Comparison of ENCODE assay signal across 30 cellular contexts in genomic region chr1:100306735-100307313, GRCh38. TPM values are rescaled to one million over a fixed set of nuclear protein-coding genes. Genes with fewer than 3 reads are reported as not detected.
A peak's percentile ranks its signal among the peaks of the same experiment; 100 is the strongest.
DNase-seq lines count a peak whose midpoint lies in the region; ATAC-seq and TF ChIP-seq lines count a peak whose summit lies in the region.
"Had no signal": no experiment of that assay in that cellular context is flagged by ENCODE, and none has a peak within 500 bp of the region (broad histone marks: within the 10 kb centered on the region; RNA-seq: fewer than 3 reads in every experiment).

No MANE protein-coding gene starts in this region.

- no peak for DNase-seq in activated CD4-positive, alpha-beta memory T cell treated with anti-CD3 and anti-CD28 coated beads, Interleukin-2, amount 10 ng/mL, durations not matched to agents 7 days and 5 days
- DNase-seq in activated CD4-positive, alpha-beta memory T cell treated with anti-CD3 and anti-CD28 coated beads for 36 hours, result no peak
- peak in 1 of 3 donors; percentile 42 for DNase-seq in CD4-positive, CD25-positive, alpha-beta regulatory T cell
- no peak for DNase-seq in WTC11 (ENCODE audit: low spot score)
- DNase-seq: activated B cell treated with CpG ODN at 0.5 μM for 24 hours; activated naive CD4-positive, alpha-beta T cell treated with Interleukin-2 at 50 U/mL for 16 hours; activated T-cell treated with anti-CD3 and anti-CD28 coated beads, Interleukin-2, amount 50 U/mL, for 48 hours; anterior cingulate cortex; DMS153; effector CD8-positive, alpha-beta T cell; hypothalamus; Kasumi-1; left colon; NCI-H146; NCI-H226; NCI-H69; nephron progenitor cell; SJCRH30; stimulated activated CD4-positive, alpha-beta T cell treated with anti-CD3 and anti-CD28 coated beads, Interleukin-4, amount 100 ng/mL, for 4 hours; substantia nigra; SW 1271 had no signal

- peaks cover 2% of the 10 kb centered on the region for H3K9me3 Mint-ChIP-seq in activated CD4-positive, alpha-beta memory T cell treated with anti-CD3 and anti-CD28 coated beads, Interleukin-2, amount 10 ng/mL, durations not matched to agents 7 days and 5 days
- peaks cover 11% of the 10 kb centered on the region for H3K9me3 Mint-ChIP-seq in activated CD4-positive, alpha-beta memory T cell treated with anti-CD3 and anti-CD28 coated beads for 36 hours
- H3K9me3 Mint-ChIP-seq in CD4-positive, CD25-positive, alpha-beta regulatory T cell, result peaks cover 0 to 6% (median 4%) of the 10 kb centered on the region in 7 donors
- H3K9me3 Mint-ChIP-seq in activated T-helper 17 cell treated with anti-CD3 and anti-CD28 coated beads, Interleukin-2, amount 50 U/mL, for 72 hours, result peaks cover 7% of the 10 kb centered on the region
- peaks cover 22% of the 10 kb centered on the region for H3K9me3 Mint-ChIP-seq in WTC11
- H3K9me3 Mint-ChIP-seq: type B pancreatic cell had no signal

- H3K9me3 ChIP-seq in CD4-positive, CD25-positive, alpha-beta regulatory T cell (ENCODE audit: control insufficient read depth in 2 of 2, low read length in 2 of 2), result peaks cover 0 to 11% of the 10 kb centered on the region in 2 experiments
- H3K9me3 ChIP-seq: breast epithelium had no signal

- no peak for TF ChIP-seq CTCF in WTC11 (IDR thresholded peaks at IDR 0.05)

- no peak overlapping the region for H3K4me3 Mint-ChIP-seq in activated CD4-positive, alpha-beta memory T cell treated with anti-CD3 and anti-CD28 coated beads, Interleukin-2, amount 10 ng/mL, durations not matched to agents 7 days and 5 days
- no peak overlapping the region for H3K4me3 Mint-ChIP-seq in activated CD4-positive, alpha-beta memory T cell treated with anti-CD3 and anti-CD28 coated beads for 36 hours
- H3K4me3 Mint-ChIP-seq in CD4-positive, CD25-positive, alpha-beta regulatory T cell, result no peak overlapping the region
- H3K4me3 Mint-ChIP-seq in activated T-helper 17 cell treated with anti-CD3 and anti-CD28 coated beads, Interleukin-2, amount 50 U/mL, for 72 hours, result peak overlapping the region; percentile 4
- H3K4me3 Mint-ChIP-seq in WTC11, result no peak overlapping the region
- H3K4me3 Mint-ChIP-seq: activated B cell treated with CpG ODN at 0.5 μM for 24 hours, B cell, nephron progenitor cell, type B pancreatic cell had no signal

- H3K4me1 Mint-ChIP-seq in activated CD4-positive, alpha-beta memory T cell treated with anti-CD3 and anti-CD28 coated beads, Interleukin-2, amount 10 ng/mL, durations not matched to agents 7 days and 5 days, result peaks cover 23% of the 10 kb centered on the region
- peaks cover 20% of the 10 kb centered on the region for H3K4me1 Mint-ChIP-seq in activated CD4-positive, alpha-beta memory T cell treated with anti-CD3 and anti-CD28 coated beads for 36 hours (ENCODE audit: low read depth)
- peaks cover 9 to 19% (median 13%) of the 10 kb centered on the region in 4 donors for H3K4me1 Mint-ChIP-seq in CD4-positive, CD25-positive, alpha-beta regulatory T cell
- H3K4me1 Mint-ChIP-seq in activated T-helper 17 cell treated with anti-CD3 and anti-CD28 coated beads, Interleukin-2, amount 50 U/mL, for 72 hours, result peaks cover 18% of the 10 kb centered on the region
- H3K4me1 Mint-ChIP-seq in WTC11, result peaks cover 14% of the 10 kb centered on the region
- H3K4me1 Mint-ChIP-seq: activated B cell treated with CpG ODN at 0.5 μM for 24 hours, B cell, nephron progenitor cell had no signal

- peak overlapping the region; percentile 54 for H3K4me3 ChIP-seq in CD4-positive, CD25-positive, alpha-beta regulatory T cell (ENCODE audit: low read depth, low read length)
- H3K4me3 ChIP-seq: breast epithelium, GM12878, SJCRH30 had no signal

- no peaks in the 10 kb centered on the region for H3K27me3 Mint-ChIP-seq in activated CD4-positive, alpha-beta memory T cell treated with anti-CD3 and anti-CD28 coated beads, Interleukin-2, amount 10 ng/mL, durations not matched to agents 7 days and 5 days
- no peaks in the 10 kb centered on the region for H3K27me3 Mint-ChIP-seq in activated CD4-positive, alpha-beta memory T cell treated with anti-CD3 and anti-CD28 coated beads for 36 hours
- H3K27me3 Mint-ChIP-seq in CD4-positive, CD25-positive, alpha-beta regulatory T cell, result no peaks in the 10 kb centered on the region
- H3K27me3 Mint-ChIP-seq in activated T-helper 17 cell treated with anti-CD3 and anti-CD28 coated beads, Interleukin-2, amount 50 U/mL, for 72 hours, result no peaks in the 10 kb centered on the region
- H3K27me3 Mint-ChIP-seq in WTC11 (ENCODE audit: low read depth), result no peaks in the 10 kb centered on the region; the same call in 1 of the 2 replicates
- H3K27me3 Mint-ChIP-seq: activated B cell treated with CpG ODN at 0.5 μM for 24 hours, B cell, type B pancreatic cell had no signal

- ATAC-seq in CD4-positive, CD25-positive, alpha-beta regulatory T cell (ENCODE audit: low read depth in 2 of 2), result peak; percentile 55 to 67
- ATAC-seq in HG03442 (IDR thresholded peaks at IDR 0.05; ENCODE audit: unreplicated experiment) (peak; percentile 41), GM18511 (IDR thresholded peaks at IDR 0.05; ENCODE audit: unreplicated experiment) (no peak), WTC11 (no peak), GM18505 (IDR thresholded peaks at IDR 0.05; ENCODE audit: unreplicated experiment) (no peak)
- ATAC-seq in activated T-helper 17 cell treated with anti-CD3 and anti-CD28 coated beads, Interleukin-2, amount 50 U/mL, for 72 hours (replicated peaks), result peak; percentile 88
- ATAC-seq: GM12878, HCT116, left colon had no signal

- peaks cover 8% of the 10 kb centered on the region for H3K4me1 ChIP-seq in CD4-positive, CD25-positive, alpha-beta regulatory T cell (ENCODE audit: control insufficient read depth, insufficient read depth, low read length, poor library complexity, severe bottlenecking)
- H3K4me1 ChIP-seq: breast epithelium, SJCRH30 had no signal

- no peaks in the 10 kb centered on the region for H3K27me3 ChIP-seq in CD4-positive, CD25-positive, alpha-beta regulatory T cell (ENCODE audit: control insufficient read depth, insufficient read depth, low read length)
- H3K27me3 ChIP-seq: breast epithelium, SJCRH30 had no signal

- no peaks in the 10 kb centered on the region for H3K36me3 Mint-ChIP-seq in activated CD4-positive, alpha-beta memory T cell treated with anti-CD3 and anti-CD28 coated beads, Interleukin-2, amount 10 ng/mL, durations not matched to agents 7 days and 5 days (ENCODE audit: low read depth)
- H3K36me3 Mint-ChIP-seq in activated CD4-positive, alpha-beta memory T cell treated with anti-CD3 and anti-CD28 coated beads for 36 hours, result peaks cover 7% of the 10 kb centered on the region
- peaks cover 5% of the 10 kb centered on the region for H3K36me3 Mint-ChIP-seq in CD4-positive, CD25-positive, alpha-beta regulatory T cell
- no peaks in the 10 kb centered on the region for H3K36me3 Mint-ChIP-seq in activated T-helper 17 cell treated with anti-CD3 and anti-CD28 coated beads, Interleukin-2, amount 50 U/mL, for 72 hours (ENCODE audit: low read depth)
- no peaks in the 10 kb centered on the region for H3K36me3 Mint-ChIP-seq in WTC11
- H3K36me3 Mint-ChIP-seq: type B pancreatic cell had no signal

- no peak for TF ChIP-seq POLR2A in GM18505 (IDR thresholded peaks at IDR 0.05; ENCODE audit: borderline replicate concordance, extremely low read depth, insufficient read depth, insufficient read length)

- H3K36me3 ChIP-seq in CD4-positive, CD25-positive, alpha-beta regulatory T cell (ENCODE audit: control insufficient read depth, insufficient read depth, low read length), result no peaks in the 10 kb centered on the region
- H3K36me3 ChIP-seq: breast epithelium, SJCRH30 had no signal

- POLR2A ChIA-PET in activated CD4-positive, alpha-beta memory T cell treated with anti-CD3 and anti-CD28 coated beads, Interleukin-2, amount 10 ng/mL, durations not matched to agents 7 days and 5 days (lab: Charles Lee), result interaction anchor here (1.4 kb wide), 1 partner anchor 173 kb away, joined by 4 read pairs; the partner anchor contains the start of genes SASS6 and TRMT13
- POLR2A ChIA-PET in activated CD4-positive, alpha-beta memory T cell treated with anti-CD3 and anti-CD28 coated beads for 36 hours (lab: Charles Lee), result interaction anchor here (0.6 kb wide), 1 partner anchor 57 kb away, joined by 3 read pairs; no protein-coding TSS in a partner anchor
- POLR2A ChIA-PET in WTC11 (lab: Charles Lee), result no interaction called here

- intact Hi-C loops in activated CD4-positive, alpha-beta memory T cell treated with anti-CD3 and anti-CD28 coated beads for 36 hours (cut with micrococcal nuclease), result loop anchor here (1.0 to 2.0 kb wide), 4 partner anchors 8 to 142 kb away; partner anchors contain the start of gene CDC14A

- CTCF ChIA-PET in activated CD4-positive, alpha-beta memory T cell treated with anti-CD3 and anti-CD28 coated beads, Interleukin-2, amount 10 ng/mL, durations not matched to agents 7 days and 5 days (lab: Charles Lee), result no interaction called here
- CTCF ChIA-PET in activated CD4-positive, alpha-beta memory T cell treated with anti-CD3 and anti-CD28 coated beads for 36 hours (lab: Charles Lee), result interaction anchor here (1.0 kb wide), 1 partner anchor 90 kb away, joined by 3 read pairs; no protein-coding TSS in a partner anchor
- CTCF ChIA-PET in WTC11 (lab: Charles Lee), result no interaction called here

- H3K27ac ChIP-seq in CD4-positive, CD25-positive, alpha-beta regulatory T cell (ENCODE audit: insufficient read depth, low read length, poor library complexity, severe bottlenecking), result no peak overlapping the region
- H3K27ac ChIP-seq: breast epithelium, SJCRH30 had no signal

- peak overlapping the region; percentile 5 for H3K27ac Mint-ChIP-seq in activated CD4-positive, alpha-beta memory T cell treated with anti-CD3 and anti-CD28 coated beads, Interleukin-2, amount 10 ng/mL, durations not matched to agents 7 days and 5 days
- H3K27ac Mint-ChIP-seq in activated CD4-positive, alpha-beta memory T cell treated with anti-CD3 and anti-CD28 coated beads for 36 hours, result no peak overlapping the region
- H3K27ac Mint-ChIP-seq in CD4-positive, CD25-positive, alpha-beta regulatory T cell, result peak overlapping the region; percentile 37 to 77 (median 40)
- H3K27ac Mint-ChIP-seq in activated T-helper 17 cell treated with anti-CD3 and anti-CD28 coated beads, Interleukin-2, amount 50 U/mL, for 72 hours, result peak overlapping the region; percentile 11
- no peak overlapping the region for H3K27ac Mint-ChIP-seq in WTC11
- H3K27ac Mint-ChIP-seq: activated B cell treated with CpG ODN at 0.5 μM for 24 hours, B cell, nephron progenitor cell, type B pancreatic cell had no signal

RNA-seq across cellular contexts. Expression of gene RTCA, which starts 40.8 kb away (rescaled TPM):
- 10 to 100 TPM; 67.5 to 68.2 TPM for total RNA-seq in activated CD4-positive, alpha-beta memory T cell treated with anti-CD3 and anti-CD28 coated beads, Interleukin-2, amount 10 ng/mL, durations not matched to agents 7 days and 5 days
- 10 to 100 TPM; 56.6 to 58.2 TPM for total RNA-seq in activated CD4-positive, alpha-beta memory T cell treated with anti-CD3 and anti-CD28 coated beads for 36 hours
- total RNA-seq in CD4-positive, CD25-positive, alpha-beta regulatory T cell, result 49.9 TPM
- 10 to 100 TPM; 25.9 to 37.5 (median 29.6) TPM for polyA plus RNA-seq in CD4-positive, CD25-positive, alpha-beta regulatory T cell
- 10 to 100 TPM; 48.3 to 57.7 TPM for total RNA-seq in activated T-helper 17 cell treated with anti-CD3 and anti-CD28 coated beads, Interleukin-2, amount 50 U/mL, for 72 hours
- 31.1 to 35.7 TPM (median 35.2 TPM) in 3 replicates for total RNA-seq in WTC11 (2021)

RNA-seq across cellular contexts. Expression of gene CDC14A, which starts 45.5 kb away (rescaled TPM):
- 10 to 100 TPM; 41.8 to 44.9 TPM for total RNA-seq in activated CD4-positive, alpha-beta memory T cell treated with anti-CD3 and anti-CD28 coated beads, Interleukin-2, amount 10 ng/mL, durations not matched to agents 7 days and 5 days
- total RNA-seq in activated CD4-positive, alpha-beta memory T cell treated with anti-CD3 and anti-CD28 coated beads for 36 hours, result 10 to 100 TPM; 18.9 to 20.2 TPM
- 155 TPM for total RNA-seq in CD4-positive, CD25-positive, alpha-beta regulatory T cell
- polyA plus RNA-seq in CD4-positive, CD25-positive, alpha-beta regulatory T cell, result 10 to 100 TPM; 33.8 to 40.2 (median 36.3) TPM
- total RNA-seq in activated T-helper 17 cell treated with anti-CD3 and anti-CD28 coated beads, Interleukin-2, amount 50 U/mL, for 72 hours, result 10 to 100 TPM; 21.0 to 31.0 TPM
- total RNA-seq in WTC11 (2021), result 8.7 to 11.1 TPM (median 10.3 TPM) in 3 replicates

RNA-seq across cellular contexts. Expression of gene DBT, which starts 57.2 kb away (rescaled TPM):
- 10 to 100 TPM; 12.1 to 12.9 TPM for total RNA-seq in activated CD4-positive, alpha-beta memory T cell treated with anti-CD3 and anti-CD28 coated beads, Interleukin-2, amount 10 ng/mL, durations not matched to agents 7 days and 5 days
- total RNA-seq in activated CD4-positive, alpha-beta memory T cell treated with anti-CD3 and anti-CD28 coated beads for 36 hours, result 10 to 100 TPM; 11.4 to 11.7 TPM
- 10.0 TPM for total RNA-seq in CD4-positive, CD25-positive, alpha-beta regulatory T cell
- 1 to 10 TPM; 3.4 to 6.3 (median 4.8) TPM for polyA plus RNA-seq in CD4-positive, CD25-positive, alpha-beta regulatory T cell
- total RNA-seq in activated T-helper 17 cell treated with anti-CD3 and anti-CD28 coated beads, Interleukin-2, amount 50 U/mL, for 72 hours, result 10 to 100 TPM; 12.3 to 12.6 TPM
- 20.1 to 22.9 TPM (median 21.6 TPM) in 3 replicates for total RNA-seq in WTC11 (2021)

Comparison
In these comparisons a context has a peak if more than half of its experiments do, and no peak if none do; other contexts are left out.
1. H3K27ac Mint-ChIP-seq: peak in activated CD4-positive, alpha-beta memory T cell treated with anti-CD3 and anti-CD28 coated beads, Interleukin-2, amount 10 ng/mL, durations not matched to agents 7 days and 5 days (single experiment), CD4-positive, CD25-positive, alpha-beta regulatory T cell (3 of 3) and activated T-helper 17 cell treated with anti-CD3 and anti-CD28 coated beads, Interleukin-2, amount 50 U/mL, for 72 hours (single experiment); none in activated CD4-positive, alpha-beta memory T cell treated with anti-CD3 and anti-CD28 coated beads for 36 hours (single experiment) and WTC11 (single experiment).
2. ATAC-seq: peak in CD4-positive, CD25-positive, alpha-beta regulatory T cell (2 of 2), HG03442 (single experiment) and activated T-helper 17 cell treated with anti-CD3 and anti-CD28 coated beads, Interleukin-2, amount 50 U/mL, for 72 hours (single experiment); none in GM18511 (single experiment), WTC11 (single experiment) and GM18505 (single experiment).